14 cellular contexts compared by ENCODE assay signal in genomic region chr2:82795446-82795845, GRCh38.
DNase-seq lines count a peak whose midpoint lies in the region; ATAC-seq and TF ChIP-seq lines count a peak whose summit lies in the region.
"Had no signal": no experiment of that assay in that cellular context is flagged by ENCODE, and none has a peak within 500 bp of the region (broad histone marks: within the 10 kb centered on the region; RNA-seq: fewer than 3 reads in every experiment).

No MANE protein-coding gene starts in this region.

- H3K4me1 ChIP-seq in mesenchymal stem cell (ENCODE audit: control insufficient read depth, insufficient read depth, low read depth, low read length) = peaks cover 2% of the 10 kb centered on the region

- no peaks in the 10 kb centered on the region for H3K4me1 Mint-ChIP-seq in activated CD8-positive, alpha-beta T cell treated with anti-CD3 and anti-CD28 coated beads for 36 hours (ENCODE audit: low read depth)

- no peak overlapping the region for H3K18ac ChIP-seq in mesenchymal stem cell (ENCODE audit: low read depth in 1 of 2, low read length in 2 of 2)

- H2BK15ac ChIP-seq in mesenchymal stem cell (ENCODE audit: low read depth, poor library complexity, severe bottlenecking) = no peak overlapping the region

- H2BK12ac ChIP-seq in mesenchymal stem cell (ENCODE audit: low read length in 2 of 2) = no peak overlapping the region

- no peaks in the 10 kb centered on the region for H3K79me1 ChIP-seq in mesenchymal stem cell (replicated peaks; ENCODE audit: low read length, poor library complexity, severe bottlenecking)

- no peak for TF ChIP-seq CTCF in activated CD8-positive, alpha-beta T cell treated with anti-CD3 and anti-CD28 coated beads for 36 hours (IDR thresholded peaks at IDR 0.05)

- no peak overlapping the region for H2BK120ac ChIP-seq in mesenchymal stem cell (ENCODE audit: low read depth, low read length)

- H3K4ac ChIP-seq in mesenchymal stem cell (ENCODE audit: low read depth in 1 of 2, low read length in 2 of 2) = no peak overlapping the region

- no peaks in the 10 kb centered on the region for H3K36me3 ChIP-seq in mesenchymal stem cell (ENCODE audit: control insufficient read depth in 1 of 2, insufficient read depth in 2 of 2, low read depth in 1 of 2, low read length in 2 of 2)
- H3K36me3 ChIP-seq: right lobe of liver had no signal

- no peak overlapping the region for H4K8ac ChIP-seq in mesenchymal stem cell (ENCODE audit: low read length)

- POLR2A ChIA-PET in activated CD8-positive, alpha-beta T cell treated with anti-CD3 and anti-CD28 coated beads for 36 hours (lab: Charles Lee) = no interaction called here

- H3K4me2 ChIP-seq in mesenchymal stem cell (ENCODE audit: low read length, poor library complexity, severe bottlenecking) = no peak overlapping the region
- H3K4me2 ChIP-seq: hepatocyte had no signal

- H4K91ac ChIP-seq in mesenchymal stem cell (ENCODE audit: low read length) = no peak overlapping the region

- no peak overlapping the region for H3K27ac ChIP-seq in mesenchymal stem cell (ENCODE audit: low read length, poor library complexity, severe bottlenecking)
- H3K27ac ChIP-seq: hepatocyte, right lobe of liver had no signal

- H3K27ac Mint-ChIP-seq in activated CD8-positive, alpha-beta T cell treated with anti-CD3 and anti-CD28 coated beads for 36 hours = no peak overlapping the region
- H3K27ac Mint-ChIP-seq: CD8-positive, alpha-beta T cell had no signal

- WGBS in mesenchymal stem cell = no CpG with 5 or more reads among the region's 3 CpGs

- no peak overlapping the region for H3K23ac ChIP-seq in mesenchymal stem cell (ENCODE audit: low read length in 2 of 2)

- H3K27me3 Mint-ChIP-seq in activated CD8-positive, alpha-beta T cell treated with anti-CD3 and anti-CD28 coated beads for 36 hours = no peaks in the 10 kb centered on the region

- no peak overlapping the region for H2AK5ac ChIP-seq in mesenchymal stem cell (ENCODE audit: low read length, severe bottlenecking)

- intact Hi-C loops in activated CD8-positive, alpha-beta T cell treated with anti-CD3 and anti-CD28 coated beads for 36 hours (cut with micrococcal nuclease) = no loop called here

- H3K4me3 Mint-ChIP-seq in activated CD8-positive, alpha-beta T cell treated with anti-CD3 and anti-CD28 coated beads for 36 hours = no peak overlapping the region
- H3K4me3 Mint-ChIP-seq: CD8-positive, alpha-beta T cell had no signal

- H3K14ac ChIP-seq in mesenchymal stem cell (ENCODE audit: low read length in 2 of 2) = no peak overlapping the region

- ATAC-seq in activated CD8-positive, alpha-beta T cell treated with anti-CD3 and anti-CD28 coated beads for 36 hours = no peak
- ATAC-seq in HG02610 (IDR thresholded peaks at IDR 0.05; ENCODE audit: unreplicated experiment) (no peak), GM21423 (IDR thresholded peaks at IDR 0.05; ENCODE audit: unreplicated experiment) (no peak)
- ATAC-seq: CD8-positive, alpha-beta T cell; mucosa of descending colon; Right ventricle myocardium inferior had no signal

- no peak overlapping the region for H3K4me3 ChIP-seq in mesenchymal stem cell (ENCODE audit: insufficient read depth in 1 of 2, low read depth in 1 of 2, low read length in 2 of 2)
- H3K4me3 ChIP-seq: hepatocyte, mucosa of descending colon, right lobe of liver had no signal

- no peak overlapping the region for H2AFZ ChIP-seq in mesenchymal stem cell (ENCODE audit: low read depth, low read length)
- H2AFZ ChIP-seq: hepatocyte had no signal

- H3K36me3 Mint-ChIP-seq in activated CD8-positive, alpha-beta T cell treated with anti-CD3 and anti-CD28 coated beads for 36 hours (ENCODE audit: low read depth) = no peaks in the 10 kb centered on the region
- H3K36me3 Mint-ChIP-seq: CD8-positive, alpha-beta T cell had no signal

- no peaks in the 10 kb centered on the region for H3K9me3 ChIP-seq in mesenchymal stem cell (ENCODE audit: control insufficient read depth, low read length)
- H3K9me3 ChIP-seq: mucosa of descending colon, right lobe of liver had no signal

- DNase-seq in Daoy (ENCODE audit: low read depth) (peak; percentile 34), NCI-H69 (lab: John Stamatoyannopoulos, UW) (peak; percentile 40), dedifferentiated amniotic fluid mesenchymal stem cell (ENCODE audit: extremely low spot score) (peak; percentile 65), mesenchymal stem cell (peak; percentile 26)
- DNase-seq in activated CD8-positive, alpha-beta T cell treated with anti-CD3 and anti-CD28 coated beads for 36 hours = no peak
- no peak for DNase-seq in activated effector memory CD4-positive, alpha-beta T cell treated with anti-CD3 and anti-CD28 coated beads, Interleukin-2, amount 50 U/mL, for 16 hours
- DNase-seq: CD8-positive, alpha-beta T cell; mucosa of descending colon; NCI-H2171 treated with DMSO at 0.1 percent for 48 hours; right lobe of liver had no signal

- CTCF ChIA-PET in activated CD8-positive, alpha-beta T cell treated with anti-CD3 and anti-CD28 coated beads for 36 hours (lab: Charles Lee) = no interaction called here

- no peaks in the 10 kb centered on the region for H3K27me3 ChIP-seq in mesenchymal stem cell (ENCODE audit: control insufficient read depth in 1 of 2, insufficient read depth in 1 of 2, low read length in 2 of 2)
- H3K27me3 ChIP-seq: hepatocyte, right lobe of liver had no signal

- H2BK5ac ChIP-seq in mesenchymal stem cell (ENCODE audit: low read depth, low read length, poor library complexity, severe bottlenecking) = no peak overlapping the region

- peaks cover 3% of the 10 kb centered on the region for H3K9me3 Mint-ChIP-seq in activated CD8-positive, alpha-beta T cell treated with anti-CD3 and anti-CD28 coated beads for 36 hours
- H3K9me3 Mint-ChIP-seq: CD8-positive, alpha-beta T cell had no signal

- H3K9ac ChIP-seq in mesenchymal stem cell (ENCODE audit: low read length) = no peak overlapping the region

Comparison
In these comparisons a context has a peak if more than half of its experiments do, and no peak if none do; other contexts are left out.
1. DNase-seq: peak in Daoy (single experiment), NCI-H69 (single experiment), dedifferentiated amniotic fluid mesenchymal stem cell (single experiment) and mesenchymal stem cell (single experiment); none in activated CD8-positive, alpha-beta T cell treated with anti-CD3 and anti-CD28 coated beads for 36 hours (single experiment) and activated effector memory CD4-positive, alpha-beta T cell treated with anti-CD3 and anti-CD28 coated beads, Interleukin-2, amount 50 U/mL, for 16 hours (single experiment).